Comparison of ENCODE assay signal across 8 cellular contexts in the genomic region with DNA sequence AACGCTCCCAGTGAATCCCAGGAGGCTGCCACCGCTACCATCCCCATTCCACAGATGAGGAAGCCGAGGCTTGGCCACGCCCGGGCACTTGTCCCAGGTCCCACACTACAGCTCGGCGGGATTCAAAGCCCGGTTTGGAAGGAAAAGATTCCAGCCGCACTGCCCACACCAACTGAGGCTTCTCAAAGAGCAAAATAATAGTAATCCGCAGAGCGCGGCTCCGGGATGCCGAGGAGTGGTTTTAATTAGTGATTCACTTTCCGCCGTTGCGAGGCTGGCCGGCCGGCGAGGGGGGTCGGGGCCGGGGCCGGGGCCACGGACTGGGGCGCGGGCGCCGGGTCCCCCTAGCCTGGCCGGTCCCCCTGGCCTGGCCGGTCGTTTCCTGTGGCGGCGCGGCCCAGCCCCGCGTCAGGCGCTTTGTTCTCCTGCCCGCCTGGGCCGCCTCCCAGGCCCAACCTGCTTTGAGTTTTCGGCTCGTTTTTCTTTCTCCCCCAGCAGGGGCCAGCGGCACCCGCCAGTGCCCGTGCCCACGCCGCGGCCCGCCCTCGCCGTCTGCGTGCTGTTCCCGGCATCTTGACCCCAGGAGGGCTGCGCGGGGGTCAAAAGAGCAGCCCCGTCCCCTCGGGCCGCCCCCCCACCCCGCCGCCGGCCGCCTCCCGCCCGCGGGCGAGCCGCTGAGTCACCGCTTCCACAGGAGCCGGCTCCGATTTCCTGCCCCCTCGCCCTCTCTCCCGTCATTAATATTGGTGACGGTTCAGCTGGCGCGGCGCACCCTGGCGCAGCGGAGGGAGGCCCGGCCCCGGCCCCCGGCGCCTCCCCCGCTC. TPM values are rescaled to one million over a fixed set of nuclear protein-coding genes. Genes with fewer than 3 reads are reported as not detected.
DNase-seq lines count a peak whose midpoint lies in the region; ATAC-seq and TF ChIP-seq lines count a peak whose summit lies in the region.

No MANE protein-coding gene starts in this region.

- H2AFZ ChIP-seq in Karpas-422 (ENCODE audit: low read length) = no peak overlapping the region

- peaks cover 6% of the 10 kb centered on the region for H3K4me1 Mint-ChIP-seq in stimulated activated naive CD8-positive, alpha-beta T cell treated with anti-CD3 and anti-CD28 coated beads, Interleukin-15, amount 100 ng/mL, for 72 hours

- H3K4me1 ChIP-seq in lower lobe of right lung (peaks cover 4% of the 10 kb centered on the region), Karpas-422 (ENCODE audit: low read length) (peaks cover 6% of the 10 kb centered on the region)

- H3K4me2 ChIP-seq in Karpas-422 (ENCODE audit: low read depth, low read length, poor library complexity, severe bottlenecking) = no peak overlapping the region

- DNase-seq in BJ (ENCODE audit: low read depth) = peak; percentile 23
- peak; percentile 90 for DNase-seq in NCI-H69 (lab: John Stamatoyannopoulos, UW)
- DNase-seq in choroid plexus epithelial cell (ENCODE audit: low read depth) = peak; percentile 67
- peak; percentile 57 for DNase-seq in lower lobe of right lung
- DNase-seq in stimulated activated naive CD8-positive, alpha-beta T cell treated with anti-CD3 and anti-CD28 coated beads, Interleukin-15, amount 100 ng/mL, for 72 hours = peak; percentile 11 to 20
- DNase-seq in NCI-H128 (lab: John Stamatoyannopoulos, UW; ENCODE audit: unreplicated experiment) = no peak
- DNase-seq in NCI-H2227 (lab: John Stamatoyannopoulos, UW; ENCODE audit: unreplicated experiment) = no peak
- no peak for DNase-seq in Karpas-422

- peak; percentile 60 to 67 for ATAC-seq in lower lobe of right lung
- peak; percentile 63 for ATAC-seq in stimulated activated naive CD8-positive, alpha-beta T cell treated with anti-CD3 and anti-CD28 coated beads, Interleukin-15, amount 100 ng/mL, for 72 hours

- H3K27ac ChIP-seq in lower lobe of right lung = peak overlapping the region; percentile 81
- H3K27ac ChIP-seq in Karpas-422 (ENCODE audit: low read length) = no peak overlapping the region

- no peak overlapping the region for H3K9ac ChIP-seq in Karpas-422 (ENCODE audit: low read length)

- peak overlapping the region; percentile 48 for H3K4me3 ChIP-seq in BJ (ENCODE audit: low read depth, low read length)
- H3K4me3 ChIP-seq in choroid plexus epithelial cell (ENCODE audit: low read depth, low read length) = peak overlapping the region; percentile 55
- H3K4me3 ChIP-seq in lower lobe of right lung = peak overlapping the region; percentile 51
- H3K4me3 ChIP-seq in Karpas-422 (ENCODE audit: low read length) = no peak overlapping the region

- intact Hi-C loops in lower lobe of right lung (cut with DNase I) = no loop called here

- CTCF ChIA-PET in BJ (lab: Yijun Ruan, JAX) = interaction anchor here (0.6 to 1.2 kb wide), 2 partner anchors 29 to 31 kb away, joined by 3 read pairs; a partner anchor contains a TSS

- no peaks in the 10 kb centered on the region for H3K9me3 Mint-ChIP-seq in stimulated activated naive CD8-positive, alpha-beta T cell treated with anti-CD3 and anti-CD28 coated beads, Interleukin-15, amount 100 ng/mL, for 72 hours

- H3K9me2 ChIP-seq in Karpas-422 (replicated peaks; ENCODE audit: insufficient read depth, low read length) = no peaks in the 10 kb centered on the region

- peaks cover 75% of the 10 kb centered on the region for H3K27me3 Mint-ChIP-seq in stimulated activated naive CD8-positive, alpha-beta T cell treated with anti-CD3 and anti-CD28 coated beads, Interleukin-15, amount 100 ng/mL, for 72 hours

- no peak overlapping the region for H3K27ac Mint-ChIP-seq in stimulated activated naive CD8-positive, alpha-beta T cell treated with anti-CD3 and anti-CD28 coated beads, Interleukin-15, amount 100 ng/mL, for 72 hours

- no peaks in the 10 kb centered on the region for H3K79me2 ChIP-seq in Karpas-422 (ENCODE audit: low read length)

- H3K27me3 ChIP-seq in BJ (ENCODE audit: control insufficient read depth, insufficient read depth, low read length) = no peaks in the 10 kb centered on the region; the same call in 1 of the 2 replicates
- H3K27me3 ChIP-seq in lower lobe of right lung (ENCODE audit: low read depth) = peaks cover 8% of the 10 kb centered on the region
- no peaks in the 10 kb centered on the region for H3K27me3 ChIP-seq in Karpas-422 (ENCODE audit: low read length)

- POLR2A ChIA-PET in BJ (lab: Charles Lee) = no interaction called here

- H3K9me3 ChIP-seq in lower lobe of right lung (no peaks in the 10 kb centered on the region), Karpas-422 (ENCODE audit: low read length) (no peaks in the 10 kb centered on the region)

- no peak for TF ChIP-seq CTCF in BJ (IDR thresholded peaks at IDR 0.05; ENCODE audit: insufficient read depth, low read depth, low read length)
- no peak for TF ChIP-seq CTCF in choroid plexus epithelial cell (conservative IDR thresholded peaks at IDR 0.05; ENCODE audit: low read depth, low read length)
- no peak for TF ChIP-seq CTCF in lower lobe of right lung (IDR thresholded peaks at IDR 0.05)

- H3K36me3 ChIP-seq in BJ (ENCODE audit: control insufficient read depth, insufficient read depth, low read length) (no peaks in the 10 kb centered on the region), lower lobe of right lung (no peaks in the 10 kb centered on the region), Karpas-422 (ENCODE audit: insufficient read depth, low read length) (no peaks in the 10 kb centered on the region)

- peaks cover 7% of the 10 kb centered on the region; the same call in 1 of the 2 replicates for H4K20me1 ChIP-seq in Karpas-422 (ENCODE audit: insufficient read depth, low read depth, low read length)

- peak overlapping the region in 1 of 2 donors; percentile 77 for H3K4me3 Mint-ChIP-seq in stimulated activated naive CD8-positive, alpha-beta T cell treated with anti-CD3 and anti-CD28 coated beads, Interleukin-15, amount 100 ng/mL, for 72 hours

RNA-seq across cellular contexts. Expression of a gene that starts 31.2 kb away (rescaled TPM):
- 0.04 TPM in 1 of 2 replicates, not detected in the other for polyA plus RNA-seq in BJ (2011; rRNA removed)
- not detected in 2 replicates for polyA minus RNA-seq in BJ (2011; rRNA and poly(A)+ RNA removed)
- 2.0 TPM for total RNA-seq in lower lobe of right lung
- total RNA-seq in Karpas-422 (2014; rRNA removed; shearing (Covaris generic); ENCODE audit: low replicate concordance) = 0.29 TPM in 1 of 2 replicates, not detected in the other

Comparison
In these comparisons a context has a peak if more than half of its experiments do, and no peak if none do; other contexts are left out.
1. DNase-seq: peak in BJ (single experiment), NCI-H69 (single experiment), choroid plexus epithelial cell (single experiment), lower lobe of right lung (single experiment) and stimulated activated naive CD8-positive, alpha-beta T cell treated with anti-CD3 and anti-CD28 coated beads, Interleukin-15, amount 100 ng/mL, for 72 hours (2 of 2); none in NCI-H128 (single experiment), NCI-H2227 (single experiment) and Karpas-422 (single experiment).